26 cellular contexts compared by ENCODE assay signal in the genomic region with DNA sequence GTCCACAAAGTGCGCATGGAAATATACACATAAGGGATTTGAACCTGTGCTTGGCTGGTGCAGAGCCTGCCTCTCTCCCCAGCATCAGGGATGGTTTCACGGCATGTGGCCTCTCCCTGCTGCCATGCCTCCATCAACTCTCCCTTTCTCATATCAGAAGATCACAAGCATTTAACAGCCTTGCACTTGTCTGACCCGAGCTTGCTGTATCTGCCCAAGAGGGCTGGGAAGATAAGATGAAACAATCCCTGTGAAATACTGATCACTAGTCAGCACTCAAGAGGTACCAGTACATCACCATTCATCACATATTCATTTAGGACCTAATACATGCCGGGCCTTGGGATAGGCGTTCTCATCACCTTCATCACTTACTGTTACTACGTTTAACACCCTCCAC.
"Had no signal": no experiment of that assay in that cellular context is flagged by ENCODE, and none has a peak within 500 bp of the region (broad histone marks: within the 10 kb centered on the region; RNA-seq: fewer than 3 reads in every experiment).

No MANE protein-coding gene starts in this region.

- H3K36me3 Mint-ChIP-seq: neural progenitor cell; stimulated activated effector memory CD8-positive, alpha-beta T cell treated with anti-CD3 and anti-CD28 coated beads, Interleukin-12 subunit alpha, Interleukin-12 subunit beta, amount 100 ng/mL, for 72 hours; type B pancreatic cell had no signal

- ATAC-seq: naive thymus-derived CD4-positive, alpha-beta T cell; right cardiac atrium; stimulated activated effector memory CD8-positive, alpha-beta T cell treated with anti-CD3 and anti-CD28 coated beads, Interleukin-12 subunit alpha, Interleukin-12 subunit beta, amount 100 ng/mL, for 72 hours had no signal

- DNase-seq: dermis blood vessel endothelial cell; effector memory CD4-positive, alpha-beta T cell; esophagus squamous epithelium; foreskin melanocyte; hypothalamus; immature natural killer cell; islet precursor cell; kidney glomerular epithelial cell; mesenchymal stem cell; midbrain; naive thymus-derived CD4-positive, alpha-beta T cell; right cardiac atrium; sigmoid colon; stimulated activated CD4-positive, alpha-beta T cell treated with anti-CD3 and anti-CD28 coated beads, Interleukin-2, amount 100 ng/mL, for 24 hours; stimulated activated CD4-positive, alpha-beta T cell treated with anti-CD3 and anti-CD28 coated beads, Interleukin-4, amount 100 ng/mL, for 24 hours; stimulated activated naive CD4-positive, alpha-beta T cell treated with Interleukin-2 at 50 U/mL for 16 hours; stomach; testis; tibial artery had no signal

- H3K36me3 ChIP-seq: neural progenitor cell, prostate gland, sigmoid colon, stomach, tibial artery had no signal

- H3K27ac ChIP-seq: coronary artery, esophagus squamous epithelium, neural progenitor cell, prostate gland, sigmoid colon, stomach, testis, tibial artery had no signal

- H3K9me3 ChIP-seq: esophagus squamous epithelium, prostate gland, sigmoid colon, stomach, testis, tibial artery had no signal

- H3K4me3 ChIP-seq: coronary artery, esophagus squamous epithelium, neural progenitor cell, prostate gland, sigmoid colon, stomach, testis, tibial artery had no signal

- FAIRE-seq: endothelial cell of umbilical vein had no signal

- H3K9me3 Mint-ChIP-seq: immature natural killer cell; neural progenitor cell; stimulated activated effector memory CD8-positive, alpha-beta T cell treated with anti-CD3 and anti-CD28 coated beads, Interleukin-12 subunit alpha, Interleukin-12 subunit beta, amount 100 ng/mL, for 72 hours had no signal

- H3K4me1 ChIP-seq: esophagus squamous epithelium, prostate gland, testis, tibial artery had no signal

- H3K9ac ChIP-seq: neural progenitor cell had no signal

- H3K4me3 Mint-ChIP-seq: immature natural killer cell; nephron; neural progenitor cell; stimulated activated effector memory CD8-positive, alpha-beta T cell treated with anti-CD3 and anti-CD28 coated beads, Interleukin-12 subunit alpha, Interleukin-12 subunit beta, amount 100 ng/mL, for 72 hours; type B pancreatic cell had no signal

- H2AFZ ChIP-seq: neural progenitor cell had no signal

- H3K27me3 Mint-ChIP-seq: naive thymus-derived CD4-positive, alpha-beta T cell; type B pancreatic cell had no signal

- H3K27me3 ChIP-seq: esophagus squamous epithelium, neural progenitor cell, sigmoid colon, stomach, testis, tibial artery had no signal

- H3K4me2 ChIP-seq: neural progenitor cell had no signal

- H3K27ac Mint-ChIP-seq: nephron; neural progenitor cell; stimulated activated effector memory CD8-positive, alpha-beta T cell treated with anti-CD3 and anti-CD28 coated beads, Interleukin-12 subunit alpha, Interleukin-12 subunit beta, amount 100 ng/mL, for 72 hours; type B pancreatic cell had no signal
